Comparison of ENCODE assay signal across 8 cellular contexts in genomic region chr20:32470025-32470861, GRCh38.
DNase-seq lines count a peak whose midpoint lies in the region; ATAC-seq and TF ChIP-seq lines count a peak whose summit lies in the region.

No MANE protein-coding gene starts in this region.

- no peak for TF ChIP-seq POLR2A in esophagus muscularis mucosa (IDR thresholded peaks at IDR 0.05; ENCODE audit: low read depth)

- peak overlapping the region; percentile 88 for H2AK5ac ChIP-seq in neuronal stem cell (ENCODE audit: low read depth, low read length)

- peak overlapping the region; percentile 25 for H3K14ac ChIP-seq in neuronal stem cell (ENCODE audit: low read length)

- H3K9me3 ChIP-seq in BE2C (no peaks in the 10 kb centered on the region), esophagus muscularis mucosa (no peaks in the 10 kb centered on the region), neuronal stem cell (replicated peaks in 1 of 2; ENCODE audit: control insufficient read depth in 2 of 2, insufficient read depth in 1 of 2, low read depth in 1 of 2, low read length in 2 of 2) (no peaks in the 10 kb centered on the region)

- H3K27ac ChIP-seq in esophagus muscularis mucosa (replicated peaks in 1 of 4) (peak overlapping the region; percentile 24 to 92 (median 64)), neuronal stem cell (replicated peaks; ENCODE audit: low read length) (no peak overlapping the region)

- peaks cover 21% of the 10 kb centered on the region for H3K79me1 ChIP-seq in neuronal stem cell (ENCODE audit: low read depth, low read length)

- no peaks in the 10 kb centered on the region for H3K27me3 Mint-ChIP-seq in T-cell

- TF ChIP-seq CTCF in BE2C (IDR thresholded peaks at IDR 0.05; ENCODE audit: low read depth, low read length) (peak; percentile 58), esophagus muscularis mucosa (IDR thresholded peaks at IDR 0.05) (peak; percentile 23 to 58 (median 25))

- CTCF ChIA-PET in T-cell (lab: Charles Lee): no interaction called here

- H3K36me3 ChIP-seq in BE2C: peaks cover 42% of the 10 kb centered on the region
- H3K36me3 ChIP-seq in esophagus muscularis mucosa: peaks cover 0 to 22% (median 5%) of the 10 kb centered on the region in 4 donors
- H3K36me3 ChIP-seq in neuronal stem cell (replicated peaks in 1 of 2; ENCODE audit: control insufficient read depth in 2 of 2, insufficient read depth in 2 of 2, low read length in 2 of 2): peaks cover 10 to 58% of the 10 kb centered on the region in 2 donors

- no peak for TF ChIP-seq EP300 in esophagus muscularis mucosa (IDR thresholded peaks at IDR 0.05)

- peak overlapping the region; percentile 38 for H4K91ac ChIP-seq in neuronal stem cell (ENCODE audit: low read depth, low read length, poor library complexity)

- peak; percentile 36 to 67 (median 52) for ATAC-seq in T-cell (replicated peaks in 1 of 4)
- no peak for ATAC-seq in GM19324 (IDR thresholded peaks at IDR 0.05; ENCODE audit: low FRiP score, unreplicated experiment)
- ATAC-seq in GM19035 (IDR thresholded peaks at IDR 0.05; ENCODE audit: unreplicated experiment): no peak

- DNase-seq in BE2C (peak; percentile 74), HCEC 1CT (peak; percentile 37), T-cell (peak in 7 of 34 experiments; percentile 17 to 31 (median 21)), esophagus muscularis mucosa (ENCODE audit: extremely low spot score) (no peak), neuronal stem cell (ENCODE audit: low spot score) (no peak), mucosa of gallbladder (ENCODE audit: low spot score) (no peak)

- H3K18ac ChIP-seq in neuronal stem cell (ENCODE audit: low read length): peak overlapping the region; percentile 72

- POLR2A ChIA-PET in T-cell (lab: Charles Lee): no interaction called here

- no peak overlapping the region for H3K4me2 ChIP-seq in neuronal stem cell (ENCODE audit: insufficient read depth, low read length, poor library complexity, severe bottlenecking)

- H3K4me1 ChIP-seq in BE2C: peaks cover 16% of the 10 kb centered on the region
- peaks cover 90 to 100% (median 96%) of the 10 kb centered on the region in 4 donors for H3K4me1 ChIP-seq in esophagus muscularis mucosa
- H3K4me1 ChIP-seq in neuronal stem cell (ENCODE audit: control insufficient read depth in 2 of 2, insufficient read depth in 1 of 2, low read depth in 1 of 2, low read length in 2 of 2): peaks cover 35 to 49% of the 10 kb centered on the region in 2 donors

- peaks cover 4% of the 10 kb centered on the region for H3K36me3 Mint-ChIP-seq in T-cell

- no peak overlapping the region for H3K4me3 ChIP-seq in BE2C (ENCODE audit: low read depth, low read length)
- H3K4me3 ChIP-seq in esophagus muscularis mucosa: no peak overlapping the region
- H3K4me3 ChIP-seq in neuronal stem cell (ENCODE audit: low read length in 2 of 2): no peak overlapping the region

- H2BK120ac ChIP-seq in neuronal stem cell (ENCODE audit: low read depth, low read length): peak overlapping the region; percentile 75

- peak overlapping the region; percentile 96 for H2BK12ac ChIP-seq in neuronal stem cell (ENCODE audit: low read length)

- no peaks in the 10 kb centered on the region for H3K27me3 ChIP-seq in BE2C
- H3K27me3 ChIP-seq in esophagus muscularis mucosa: no peaks in the 10 kb centered on the region
- H3K27me3 ChIP-seq in neuronal stem cell (ENCODE audit: control insufficient read depth in 3 of 3, insufficient read depth in 3 of 3, low read depth in 1 of 3, low read length in 3 of 3): no peaks in the 10 kb centered on the region

- no peak overlapping the region for H4K8ac ChIP-seq in neuronal stem cell (ENCODE audit: low read depth, low read length)

- no peak overlapping the region for H2AFZ ChIP-seq in neuronal stem cell (ENCODE audit: low read length)

- H2BK15ac ChIP-seq in neuronal stem cell (ENCODE audit: low read length): peak overlapping the region; percentile 14

- peaks cover 6 to 14% (median 12%) of the 10 kb centered on the region in 3 donors for H3K4me1 Mint-ChIP-seq in T-cell

- no peak overlapping the region for H3K4ac ChIP-seq in neuronal stem cell (ENCODE audit: low read length)

- WGBS in esophagus muscularis mucosa: 68% methylated on average over 4 of the region's 27 CpGs
- no CpG with 5 or more reads among the region's 27 CpGs for WGBS in neuronal stem cell (ENCODE audit: extremely low coverage in 2 of 2, insufficient read length in 2 of 2, insufficient replicate concordance in 1 of 2), 2 donors

- peak overlapping the region; percentile 54 for H3K9ac ChIP-seq in neuronal stem cell (ENCODE audit: low read depth, low read length, poor library complexity)

- H3K4me3 Mint-ChIP-seq in T-cell: no peak overlapping the region

- H2BK5ac ChIP-seq in neuronal stem cell (ENCODE audit: low read length): peak overlapping the region; percentile 62

- no peak overlapping the region for H3K23ac ChIP-seq in neuronal stem cell (ENCODE audit: low read depth, low read length, poor library complexity)

- intact Hi-C loops in esophagus muscularis mucosa (cut with DNase I): no loop called here

- peak overlapping the region; percentile 39 to 82 for H3K27ac Mint-ChIP-seq in T-cell

- H3K9me3 Mint-ChIP-seq in T-cell: no peaks in the 10 kb centered on the region

Comparison
In these comparisons a context has a peak if more than half of its experiments do, and no peak if none do; other contexts are left out.
1. DNase-seq: peak in BE2C (single experiment) and HCEC 1CT (single experiment); none in esophagus muscularis mucosa (single experiment), neuronal stem cell (single experiment) and mucosa of gallbladder (single experiment).
2. ATAC-seq: peak in T-cell (4 of 4); none in GM19324 (single experiment) and GM19035 (single experiment).